10 cellular contexts compared by ENCODE assay signal in genomic region chr11:118227865-118228785, GRCh38. TPM values are rescaled to one million over a fixed set of nuclear protein-coding genes. Genes with fewer than 3 reads are reported as not detected.
A peak's percentile ranks its signal among the peaks of the same experiment; 100 is the strongest.
DNase-seq lines count a peak whose midpoint lies in the region; ATAC-seq and TF ChIP-seq lines count a peak whose summit lies in the region.
"Had no signal": no experiment of that assay in that cellular context is flagged by ENCODE, and none has a peak within 500 bp of the region (broad histone marks: within the 10 kb centered on the region; RNA-seq: fewer than 3 reads in every experiment).

No MANE protein-coding gene starts in this region.

- CTCF ChIA-PET in CD4-positive, alpha-beta T cell (lab: Charles Lee): interaction anchor here (1.0 kb wide), 1 partner anchor 11 kb away, joined by 3 read pairs; no protein-coding TSS in a partner anchor

- no peaks in the 10 kb centered on the region for H3K9me3 ChIP-seq in CD4-positive, alpha-beta T cell (ENCODE audit: control insufficient read depth, low read length)

- H3K27ac ChIP-seq in CD4-positive, alpha-beta T cell (ENCODE audit: low read depth, low read length): peak overlapping the region; percentile 54

- H3K4me1 Mint-ChIP-seq in CD4-positive, alpha-beta T cell (ENCODE audit: low read depth): peaks cover 33% of the 10 kb centered on the region
- H3K4me1 Mint-ChIP-seq in activated naive CD8-positive, alpha-beta T cell treated with anti-CD3 and anti-CD28 coated beads, Interleukin-2, amount 10 ng/mL, durations not matched to agents 7 days and 5 days: peaks cover 43% of the 10 kb centered on the region

- no peak overlapping the region for H3K27ac Mint-ChIP-seq in CD4-positive, alpha-beta T cell
- peak overlapping the region; percentile 95 for H3K27ac Mint-ChIP-seq in activated naive CD8-positive, alpha-beta T cell treated with anti-CD3 and anti-CD28 coated beads, Interleukin-2, amount 10 ng/mL, durations not matched to agents 7 days and 5 days

- TF ChIP-seq CTCF in CD4-positive, alpha-beta T cell (IDR thresholded peaks at IDR 0.05): no peak

- no peaks in the 10 kb centered on the region for H3K27me3 Mint-ChIP-seq in CD4-positive, alpha-beta T cell
- H3K27me3 Mint-ChIP-seq in activated naive CD8-positive, alpha-beta T cell treated with anti-CD3 and anti-CD28 coated beads, Interleukin-2, amount 10 ng/mL, durations not matched to agents 7 days and 5 days: no peaks in the 10 kb centered on the region

- ATAC-seq in CD4-positive, alpha-beta T cell (ENCODE audit: poor library complexity): peak; percentile 13
- ATAC-seq in GM19467 (IDR thresholded peaks at IDR 0.05; ENCODE audit: unreplicated experiment): peak; percentile 59
- peak; percentile 75 for ATAC-seq in HG03460 (IDR thresholded peaks at IDR 0.05; ENCODE audit: unreplicated experiment)
- ATAC-seq in activated naive CD8-positive, alpha-beta T cell treated with anti-CD3 and anti-CD28 coated beads, Interleukin-2, amount 10 ng/mL, durations not matched to agents 7 days and 5 days (ENCODE audit: low read depth): no peak

- in situ Hi-C loops in ACHN (cut with HindIII; ENCODE audit: low pct_ligation_motif_present, low pct_unique_long_range_greater_than_20kb, low sequenced_read_pairs): no loop called here

- intact Hi-C loops in CD4-positive, alpha-beta T cell (cut with DNase I, micrococcal nuclease): loop anchor here (2.0 kb wide), 2 partner anchors 13 to 19 kb away; no protein-coding TSS in a partner anchor

- H3K9me3 Mint-ChIP-seq in CD4-positive, alpha-beta T cell: no peaks in the 10 kb centered on the region
- no peaks in the 10 kb centered on the region for H3K9me3 Mint-ChIP-seq in activated naive CD8-positive, alpha-beta T cell treated with anti-CD3 and anti-CD28 coated beads, Interleukin-2, amount 10 ng/mL, durations not matched to agents 7 days and 5 days

- POLR2A ChIA-PET in CD4-positive, alpha-beta T cell (lab: Charles Lee): interaction anchor here (3.9 to 4.2 kb wide), 2 partner anchors 14 to 23 kb away, joined by 49 to 78 read pairs; partner anchors contain the start of gene MPZL3
- POLR2A ChIA-PET in activated naive CD8-positive, alpha-beta T cell treated with anti-CD3 and anti-CD28 coated beads, Interleukin-2, amount 10 ng/mL, durations not matched to agents 7 days and 5 days (lab: Charles Lee): interaction anchor here (2.2 to 4.6 kb wide), 3 partner anchors 11 to 23 kb away, joined by 16 to 73 read pairs (median 39); partner anchors contain the start of gene MPZL3

- H3K4me3 Mint-ChIP-seq in CD4-positive, alpha-beta T cell: peak overlapping the region; percentile 76
- H3K4me3 Mint-ChIP-seq in activated naive CD8-positive, alpha-beta T cell treated with anti-CD3 and anti-CD28 coated beads, Interleukin-2, amount 10 ng/mL, durations not matched to agents 7 days and 5 days: peak overlapping the region; percentile 63

- DNase-seq in CD4-positive, alpha-beta T cell: no peak
- no peak for DNase-seq in activated naive CD8-positive, alpha-beta T cell treated with anti-CD3 and anti-CD28 coated beads, Interleukin-2, amount 10 ng/mL, durations not matched to agents 7 days and 5 days
- no peak for DNase-seq in AG20443 (ENCODE audit: low spot score)
- DNase-seq in RKO (ENCODE audit: low spot score): no peak
- no peak for DNase-seq in ACHN
- DNase-seq in stimulated activated CD4-positive, alpha-beta T cell treated with anti-CD3 and anti-CD28 coated beads, Interleukin-1b, Interleukin-23, amount 100 ng/mL, for 48 hours: no peak
- DNase-seq: DND-41 had no signal

- peaks cover 13% of the 10 kb centered on the region for H3K36me3 Mint-ChIP-seq in CD4-positive, alpha-beta T cell (ENCODE audit: low read depth)
- peaks cover 22% of the 10 kb centered on the region for H3K36me3 Mint-ChIP-seq in activated naive CD8-positive, alpha-beta T cell treated with anti-CD3 and anti-CD28 coated beads, Interleukin-2, amount 10 ng/mL, durations not matched to agents 7 days and 5 days

- no peaks in the 10 kb centered on the region for H3K27me3 ChIP-seq in CD4-positive, alpha-beta T cell (ENCODE audit: control insufficient read depth, insufficient read depth, low read length)

RNA-seq across cellular contexts. Expression of gene JAML, which starts 3.3 kb away (rescaled TPM):
- 10 to 100 TPM; 26.7 to 30.3 TPM for total RNA-seq in CD4-positive, alpha-beta T cell
- 100 to 1,000 TPM; 181 to 189 TPM for total RNA-seq in activated naive CD8-positive, alpha-beta T cell treated with anti-CD3 and anti-CD28 coated beads, Interleukin-2, amount 10 ng/mL, durations not matched to agents 7 days and 5 days
- total RNA-seq: M059J had no signal

RNA-seq across cellular contexts. Expression of gene MPZL3, which starts 24.0 kb away (rescaled TPM):
- total RNA-seq in CD4-positive, alpha-beta T cell: 10 to 100 TPM; 29.0 to 30.2 TPM
- 10 to 100 TPM; 24.5 to 29.8 TPM for total RNA-seq in activated naive CD8-positive, alpha-beta T cell treated with anti-CD3 and anti-CD28 coated beads, Interleukin-2, amount 10 ng/mL, durations not matched to agents 7 days and 5 days

RNA-seq across cellular contexts. Expression of gene MPZL2, which starts 36.0 kb away (rescaled TPM):
- total RNA-seq in CD4-positive, alpha-beta T cell: 1 to 10 TPM in 1 of 2 experiments, under 1 TPM in 1; 0.95 to 1.8 TPM
- 1 to 10 TPM; 8.2 to 9.2 TPM for total RNA-seq in activated naive CD8-positive, alpha-beta T cell treated with anti-CD3 and anti-CD28 coated beads, Interleukin-2, amount 10 ng/mL, durations not matched to agents 7 days and 5 days

RNA-seq across cellular contexts. Expression of gene SCN2B, which starts 51.7 kb away (rescaled TPM):
- not detected for total RNA-seq in CD4-positive, alpha-beta T cell
- not detected for total RNA-seq in activated naive CD8-positive, alpha-beta T cell treated with anti-CD3 and anti-CD28 coated beads, Interleukin-2, amount 10 ng/mL, durations not matched to agents 7 days and 5 days

Comparison
In these comparisons a context has a peak if more than half of its experiments do, and no peak if none do; other contexts are left out.
1. RNA of gene JAML, which starts 3.3 kb away (total RNA-seq): 181 to 189 TPM in activated naive CD8-positive, alpha-beta T cell treated with anti-CD3 and anti-CD28 coated beads, Interleukin-2, amount 10 ng/mL, durations not matched to agents 7 days and 5 days; 26.7 to 30.3 TPM in CD4-positive, alpha-beta T cell; every median in the first group is over 4 times any median in the second.